ENCODE assay signal across 8 cellular contexts in the genomic region with DNA sequence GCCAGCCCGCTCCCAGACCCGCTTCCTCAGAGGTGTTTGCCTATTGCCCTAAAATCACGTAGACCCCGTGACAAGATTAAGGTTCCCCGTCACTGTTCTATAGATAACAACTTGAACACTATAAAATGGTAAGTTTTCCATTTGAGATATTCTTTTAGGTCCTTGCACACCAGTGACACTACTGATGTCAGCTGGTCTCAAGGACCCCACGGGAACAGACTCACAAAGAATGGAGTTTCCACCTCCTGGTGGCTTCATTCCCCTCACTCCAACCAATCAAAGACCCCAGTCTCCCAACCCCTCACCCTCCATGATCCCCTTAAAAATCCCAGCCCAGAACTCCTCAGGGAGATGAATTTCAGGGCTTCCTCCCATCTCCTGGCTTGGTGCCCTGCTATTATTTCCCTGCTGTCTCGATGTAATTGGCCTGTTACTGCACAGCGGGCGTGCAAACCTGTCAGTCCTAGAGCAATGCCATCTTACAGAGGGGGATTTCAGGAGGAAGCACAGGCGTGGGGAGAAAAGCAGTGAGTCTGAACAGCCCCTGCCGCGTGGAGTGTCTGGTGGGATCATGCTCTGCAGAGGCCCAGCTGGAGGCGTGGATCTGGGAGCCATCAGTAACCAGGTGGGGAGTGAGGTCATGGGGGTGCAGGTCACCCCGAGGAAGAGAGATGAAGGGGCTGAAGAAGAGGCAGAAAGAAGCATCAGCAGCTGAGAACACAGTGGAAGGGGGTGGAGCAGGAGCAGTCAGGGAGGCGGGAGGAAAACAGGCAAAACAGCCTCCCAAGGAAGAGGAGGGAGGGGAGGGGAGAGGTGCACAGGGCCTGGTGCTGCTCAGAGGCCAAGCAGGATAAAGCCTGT. TPM values are rescaled to one million over a fixed set of nuclear protein-coding genes. Genes with fewer than 3 reads are reported as not detected.
A peak's percentile ranks its signal among the peaks of the same experiment; 100 is the strongest.
DNase-seq lines count a peak whose midpoint lies in the region; ATAC-seq and TF ChIP-seq lines count a peak whose summit lies in the region.

No MANE protein-coding gene starts in this region.

- peaks cover 3% of the 10 kb centered on the region for H3K36me3 Mint-ChIP-seq in activated T-helper 1 cell treated with anti-CD3 and anti-CD28 coated beads, Interleukin-12 subunit alpha, Interleukin-12 subunit beta, Interleukin-2, Interleukin-4 antibody, amounts not matched to agents 30 ng/mL and 10 ng/mL and 1 ng/mL, durations not matched to agents 14 hours and 24 hours and 36 hours (ENCODE audit: low read depth)
- H3K36me3 Mint-ChIP-seq in nephron (ENCODE audit: low read depth) = no peaks in the 10 kb centered on the region

- peak; percentile 14 for DNase-seq in DMS53 (lab: John Stamatoyannopoulos, UW)
- DNase-seq in DMS53 treated with DMSO at 0.1 percent for 48 hours (lab: John Stamatoyannopoulos, UW; ENCODE audit: unreplicated experiment) = no peak
- DNase-seq in NCI-H1417 treated with DMSO at 0.1 percent for 48 hours (lab: John Stamatoyannopoulos, UW) = peak; percentile 85
- no peak for DNase-seq in activated T-helper 1 cell treated with anti-CD3 and anti-CD28 coated beads, Interleukin-12 subunit alpha, Interleukin-12 subunit beta, Interleukin-2, Interleukin-4 antibody, amounts not matched to agents 30 ng/mL and 10 ng/mL and 1 ng/mL, durations not matched to agents 14 hours and 24 hours and 36 hours (ENCODE audit: low spot score)
- DNase-seq in omental fat pad (ENCODE audit: low spot score) = no peak

- H3K4me1 Mint-ChIP-seq in activated T-helper 1 cell treated with anti-CD3 and anti-CD28 coated beads, Interleukin-12 subunit alpha, Interleukin-12 subunit beta, Interleukin-2, Interleukin-4 antibody, amounts not matched to agents 30 ng/mL and 10 ng/mL and 1 ng/mL, durations not matched to agents 14 hours and 24 hours and 36 hours (ENCODE audit: low read depth) = peaks cover 63% of the 10 kb centered on the region
- H3K4me1 Mint-ChIP-seq in nephron = peaks cover 66% of the 10 kb centered on the region

- no peaks in the 10 kb centered on the region for H3K27me3 Mint-ChIP-seq in activated T-helper 1 cell treated with anti-CD3 and anti-CD28 coated beads, Interleukin-12 subunit alpha, Interleukin-12 subunit beta, Interleukin-2, Interleukin-4 antibody, amounts not matched to agents 30 ng/mL and 10 ng/mL and 1 ng/mL, durations not matched to agents 14 hours and 24 hours and 36 hours (ENCODE audit: insufficient read depth)
- peaks cover 10% of the 10 kb centered on the region for H3K27me3 Mint-ChIP-seq in nephron (ENCODE audit: low read depth)

- peak overlapping the region; percentile 62 for H3K27ac Mint-ChIP-seq in activated T-helper 1 cell treated with anti-CD3 and anti-CD28 coated beads, Interleukin-12 subunit alpha, Interleukin-12 subunit beta, Interleukin-2, Interleukin-4 antibody, amounts not matched to agents 30 ng/mL and 10 ng/mL and 1 ng/mL, durations not matched to agents 14 hours and 24 hours and 36 hours
- peak overlapping the region; percentile 32 to 86 (median 63) for H3K27ac Mint-ChIP-seq in nephron

- intact Hi-C loops in activated T-helper 1 cell treated with anti-CD3 and anti-CD28 coated beads, Interleukin-12 subunit alpha, Interleukin-12 subunit beta, Interleukin-2, Interleukin-4 antibody, amounts not matched to agents 30 ng/mL and 10 ng/mL and 1 ng/mL, durations not matched to agents 14 hours and 24 hours and 36 hours (cut with micrococcal nuclease) = loop anchor here (10.0 kb wide), 1 partner anchor 968 kb away; no protein-coding TSS in a partner anchor

- no peak overlapping the region for H3K4me3 Mint-ChIP-seq in activated T-helper 1 cell treated with anti-CD3 and anti-CD28 coated beads, Interleukin-12 subunit alpha, Interleukin-12 subunit beta, Interleukin-2, Interleukin-4 antibody, amounts not matched to agents 30 ng/mL and 10 ng/mL and 1 ng/mL, durations not matched to agents 14 hours and 24 hours and 36 hours
- no peak overlapping the region for H3K4me3 Mint-ChIP-seq in nephron

- no peaks in the 10 kb centered on the region for H3K9me3 Mint-ChIP-seq in activated T-helper 1 cell treated with anti-CD3 and anti-CD28 coated beads, Interleukin-12 subunit alpha, Interleukin-12 subunit beta, Interleukin-2, Interleukin-4 antibody, amounts not matched to agents 30 ng/mL and 10 ng/mL and 1 ng/mL, durations not matched to agents 14 hours and 24 hours and 36 hours
- H3K9me3 Mint-ChIP-seq in nephron = no peaks in the 10 kb centered on the region

- ATAC-seq in omental fat pad (ENCODE audit: low FRiP score) (no peak), HG03378 (IDR thresholded peaks at IDR 0.05; ENCODE audit: unreplicated experiment) (no peak), HG02763 (IDR thresholded peaks at IDR 0.05; ENCODE audit: unreplicated experiment) (no peak)

- no peak for TF ChIP-seq CTCF in nephron (IDR thresholded peaks at IDR 0.05; ENCODE audit: unreplicated experiment in 3 of 3)
- TF ChIP-seq CTCF in omental fat pad (IDR thresholded peaks at IDR 0.05) = no peak

RNA-seq across cellular contexts. Expression of a gene that starts 35.1 kb away (rescaled TPM):
- 176 TPM in 2 replicates for total RNA-seq in activated T-helper 1 cell treated with anti-CD3 and anti-CD28 coated beads, Interleukin-12 subunit alpha, Interleukin-12 subunit beta, Interleukin-2, Interleukin-4 antibody, amounts not matched to agents 30 ng/mL and 10 ng/mL and 1 ng/mL, durations not matched to agents 14 hours and 24 hours and 36 hours
- total RNA-seq in omental fat pad = 10 to 100 TPM; 24.7 to 75.0 (median 46.5) TPM

Comparison
In these comparisons a context has a peak if more than half of its experiments do, and no peak if none do; other contexts are left out.
1. DNase-seq: peak in DMS53 (single experiment) and NCI-H1417 treated with DMSO at 0.1 percent for 48 hours (single experiment); none in DMS53 treated with DMSO at 0.1 percent for 48 hours (single experiment), activated T-helper 1 cell treated with anti-CD3 and anti-CD28 coated beads, Interleukin-12 subunit alpha, Interleukin-12 subunit beta, Interleukin-2, Interleukin-4 antibody, amounts not matched to agents 30 ng/mL and 10 ng/mL and 1 ng/mL, durations not matched to agents 14 hours and 24 hours and 36 hours (single experiment) and omental fat pad (single experiment).